ENCODE assay signal across 20 cellular contexts in the genomic region with DNA sequence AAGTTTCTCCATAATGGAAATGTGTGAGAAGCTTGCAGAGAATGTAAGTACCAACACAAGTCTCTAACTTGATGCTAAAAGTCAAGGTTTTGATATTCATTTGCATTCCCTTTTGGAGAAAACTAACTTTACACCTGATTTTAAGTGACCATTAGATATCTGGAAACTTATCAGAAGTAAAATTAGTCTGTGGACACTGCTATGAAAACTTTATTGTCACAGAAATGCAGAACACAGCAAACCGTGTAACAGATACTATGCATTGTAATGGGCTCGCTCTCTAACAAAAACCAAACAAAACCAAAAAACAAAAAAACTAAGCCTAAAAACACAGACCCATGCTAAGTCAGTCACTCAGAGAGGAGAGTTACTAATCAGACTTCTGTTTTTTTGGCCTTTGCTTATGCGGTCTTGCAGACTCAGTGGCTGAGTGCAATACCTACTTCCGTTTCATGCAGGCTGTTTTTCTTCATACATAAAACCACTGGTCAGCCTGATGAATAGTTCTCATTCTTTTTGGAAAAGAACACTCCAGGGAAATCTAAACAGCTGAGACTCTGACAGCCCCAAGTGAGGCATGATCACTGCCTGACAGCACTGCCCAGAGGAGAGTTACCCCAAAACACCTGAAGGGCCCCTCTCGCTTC. TPM values are rescaled to one million over a fixed set of nuclear protein-coding genes. Genes with fewer than 3 reads are reported as not detected.
A peak's percentile ranks its signal among the peaks of the same experiment; 100 is the strongest.
DNase-seq lines count a peak whose midpoint lies in the region; TF ChIP-seq lines count a peak whose summit lies in the region.
"Had no signal": no experiment of that assay in that cellular context is flagged by ENCODE, and none has a peak within 500 bp of the region (broad histone marks: within the 10 kb centered on the region; RNA-seq: fewer than 3 reads in every experiment).

No MANE protein-coding gene starts in this region.

- DNase-seq in GF-D8 (lab: John Stamatoyannopoulos, UW) (peak; percentile 58), SKM-1 (lab: John Stamatoyannopoulos, UW; ENCODE audit: unreplicated experiment) (peak; percentile 38), epidermal melanocyte (ENCODE audit: insufficient read length, low spot score) (peak; percentile 84), osteoblast (ENCODE audit: insufficient read length, low spot score, missing footprints) (peak; percentile 91), GM03348 (ENCODE audit: low spot score) (no peak), DMS53 treated with DMSO at 0.1 percent for 48 hours (lab: John Stamatoyannopoulos, UW; ENCODE audit: unreplicated experiment) (no peak), BE2C (no peak)
- no peak for DNase-seq in activated T-helper 1 cell treated with anti-CD3 and anti-CD28 coated beads, Interleukin-12 subunit alpha, Interleukin-12 subunit beta, Interleukin-2, Interleukin-4 antibody, amounts not matched to agents 30 ng/mL and 10 ng/mL and 1 ng/mL, durations not matched to agents 14 hours and 24 hours and 36 hours (ENCODE audit: low spot score)
- DNase-seq: ACHN; activated CD4-positive, alpha-beta T cell treated with anti-CD3 and anti-CD28 coated beads for 1 hour; COR-L47; gastrocnemius medialis; H7; immature natural killer cell; MM.1S; NCI-H82; T-helper 2 cell; trophoblast cell had no signal

- H3K4me1 Mint-ChIP-seq in activated T-helper 1 cell treated with anti-CD3 and anti-CD28 coated beads, Interleukin-12 subunit alpha, Interleukin-12 subunit beta, Interleukin-2, Interleukin-4 antibody, amounts not matched to agents 30 ng/mL and 10 ng/mL and 1 ng/mL, durations not matched to agents 14 hours and 24 hours and 36 hours (ENCODE audit: low read depth): peaks cover 8% of the 10 kb centered on the region

- intact Hi-C loops in activated T-helper 1 cell treated with anti-CD3 and anti-CD28 coated beads, Interleukin-12 subunit alpha, Interleukin-12 subunit beta, Interleukin-2, Interleukin-4 antibody, amounts not matched to agents 30 ng/mL and 10 ng/mL and 1 ng/mL, durations not matched to agents 14 hours and 24 hours and 36 hours (cut with micrococcal nuclease): no loop called here

- H3K27me3 Mint-ChIP-seq in activated T-helper 1 cell treated with anti-CD3 and anti-CD28 coated beads, Interleukin-12 subunit alpha, Interleukin-12 subunit beta, Interleukin-2, Interleukin-4 antibody, amounts not matched to agents 30 ng/mL and 10 ng/mL and 1 ng/mL, durations not matched to agents 14 hours and 24 hours and 36 hours (ENCODE audit: insufficient read depth): no peaks in the 10 kb centered on the region
- H3K27me3 Mint-ChIP-seq: activated naive CD8-positive, alpha-beta T cell; central memory CD8-positive, alpha-beta T cell had no signal

- no peaks in the 10 kb centered on the region for H4K20me1 ChIP-seq in osteoblast (ENCODE audit: insufficient read depth, low read length)

- peaks cover 38% of the 10 kb centered on the region for H3K36me3 Mint-ChIP-seq in activated T-helper 1 cell treated with anti-CD3 and anti-CD28 coated beads, Interleukin-12 subunit alpha, Interleukin-12 subunit beta, Interleukin-2, Interleukin-4 antibody, amounts not matched to agents 30 ng/mL and 10 ng/mL and 1 ng/mL, durations not matched to agents 14 hours and 24 hours and 36 hours (ENCODE audit: low read depth)

- no peaks in the 10 kb centered on the region for H3K79me2 ChIP-seq in osteoblast (ENCODE audit: insufficient read depth, low read length)

- peak overlapping the region; percentile 24 for H3K4me2 ChIP-seq in osteoblast (ENCODE audit: insufficient read depth, low read length)

- no peak overlapping the region for H3K27ac Mint-ChIP-seq in activated T-helper 1 cell treated with anti-CD3 and anti-CD28 coated beads, Interleukin-12 subunit alpha, Interleukin-12 subunit beta, Interleukin-2, Interleukin-4 antibody, amounts not matched to agents 30 ng/mL and 10 ng/mL and 1 ng/mL, durations not matched to agents 14 hours and 24 hours and 36 hours
- H3K27ac Mint-ChIP-seq: activated naive CD8-positive, alpha-beta T cell; immature natural killer cell had no signal

- H3K9me3 ChIP-seq in osteoblast (ENCODE audit: low read depth, low read length) (no peaks in the 10 kb centered on the region), BE2C (no peaks in the 10 kb centered on the region)
- H3K9me3 ChIP-seq: gastrocnemius medialis had no signal

- no peak overlapping the region for H2AFZ ChIP-seq in osteoblast (ENCODE audit: low read length)

- H3K4me3 Mint-ChIP-seq in activated T-helper 1 cell treated with anti-CD3 and anti-CD28 coated beads, Interleukin-12 subunit alpha, Interleukin-12 subunit beta, Interleukin-2, Interleukin-4 antibody, amounts not matched to agents 30 ng/mL and 10 ng/mL and 1 ng/mL, durations not matched to agents 14 hours and 24 hours and 36 hours: no peak overlapping the region
- H3K4me3 Mint-ChIP-seq: activated naive CD8-positive, alpha-beta T cell; central memory CD8-positive, alpha-beta T cell; immature natural killer cell had no signal

- H3K4me1 ChIP-seq in osteoblast (ENCODE audit: insufficient read depth, low read length) (peaks cover 13% of the 10 kb centered on the region), BE2C (peaks cover 11% of the 10 kb centered on the region)

- H3K4me3 ChIP-seq in osteoblast (ENCODE audit: insufficient read depth, low read length) (no peak overlapping the region), BE2C (ENCODE audit: low read depth, low read length) (no peak overlapping the region)
- H3K4me3 ChIP-seq: gastrocnemius medialis had no signal

- peak overlapping the region; percentile 0 for H3K27ac ChIP-seq in osteoblast (ENCODE audit: low read depth, low read length)

- H3K27me3 ChIP-seq in osteoblast (ENCODE audit: insufficient read depth, low read length) (no peaks in the 10 kb centered on the region), BE2C (no peaks in the 10 kb centered on the region)
- H3K27me3 ChIP-seq: gastrocnemius medialis had no signal

- H3K36me3 ChIP-seq in osteoblast (ENCODE audit: insufficient read depth, low read length): peaks cover 20% of the 10 kb centered on the region
- H3K36me3 ChIP-seq in BE2C: peaks cover 43% of the 10 kb centered on the region

- TF ChIP-seq CTCF in osteoblast (IDR thresholded peaks at IDR 0.05; ENCODE audit: extremely low read depth, low read depth, low read length): no peak
- no peak for TF ChIP-seq CTCF in BE2C (IDR thresholded peaks at IDR 0.05; ENCODE audit: low read depth, low read length)

- H3K9me3 Mint-ChIP-seq in activated T-helper 1 cell treated with anti-CD3 and anti-CD28 coated beads, Interleukin-12 subunit alpha, Interleukin-12 subunit beta, Interleukin-2, Interleukin-4 antibody, amounts not matched to agents 30 ng/mL and 10 ng/mL and 1 ng/mL, durations not matched to agents 14 hours and 24 hours and 36 hours: no peaks in the 10 kb centered on the region
- H3K9me3 Mint-ChIP-seq: central memory CD8-positive, alpha-beta T cell; immature natural killer cell had no signal

RNA-seq across cellular contexts. Expression of a gene that starts 35.7 kb away (rescaled TPM):
- 10.3 and 11.2 TPM in 2 replicates for total RNA-seq in osteoblast
- total RNA-seq in activated T-helper 1 cell treated with anti-CD3 and anti-CD28 coated beads, Interleukin-12 subunit alpha, Interleukin-12 subunit beta, Interleukin-2, Interleukin-4 antibody, amounts not matched to agents 30 ng/mL and 10 ng/mL and 1 ng/mL, durations not matched to agents 14 hours and 24 hours and 36 hours: 22.9 and 24.4 TPM in 2 replicates
- 7.2 TPM for polyA plus RNA-seq in BE2C (2012; ENCODE audit: insufficient read depth, insufficient read length, low read depth)

RNA-seq across cellular contexts. Expression of a gene that starts 39.6 kb away (rescaled TPM):
- total RNA-seq in osteoblast: 94.8 and 101 TPM in 2 replicates
- total RNA-seq in activated T-helper 1 cell treated with anti-CD3 and anti-CD28 coated beads, Interleukin-12 subunit alpha, Interleukin-12 subunit beta, Interleukin-2, Interleukin-4 antibody, amounts not matched to agents 30 ng/mL and 10 ng/mL and 1 ng/mL, durations not matched to agents 14 hours and 24 hours and 36 hours: 171 and 176 TPM in 2 replicates
- polyA plus RNA-seq in BE2C (2012; ENCODE audit: insufficient read depth, insufficient read length, low read depth): 168 TPM

Comparison
In these comparisons a context has a peak if more than half of its experiments do, and no peak if none do; other contexts are left out.
1. DNase-seq: peak in GF-D8 (single experiment), SKM-1 (single experiment), epidermal melanocyte (single experiment) and osteoblast (single experiment); none in activated T-helper 1 cell treated with anti-CD3 and anti-CD28 coated beads, Interleukin-12 subunit alpha, Interleukin-12 subunit beta, Interleukin-2, Interleukin-4 antibody, amounts not matched to agents 30 ng/mL and 10 ng/mL and 1 ng/mL, durations not matched to agents 14 hours and 24 hours and 36 hours (single experiment), GM03348 (single experiment), DMS53 treated with DMSO at 0.1 percent for 48 hours (single experiment) and BE2C (single experiment).